ENCODE assay signal across 39 cellular contexts in genomic region chr6:122775975-122776374, GRCh38. TPM values are rescaled to one million over a fixed set of nuclear protein-coding genes. Genes with fewer than 3 reads are reported as not detected.
"Had no signal": no experiment of that assay in that cellular context is flagged by ENCODE, and none has a peak within 500 bp of the region (broad histone marks: within the 10 kb centered on the region; RNA-seq: fewer than 3 reads in every experiment).

No MANE protein-coding gene starts in this region.

- FAIRE-seq: astrocyte, TTC549 had no signal

- H3K4me1 Mint-ChIP-seq: activated B cell treated with CpG ODN at 0.5 μM for 24 hours; activated CD4-positive, alpha-beta T cell treated with anti-CD3 and anti-CD28 coated beads for 36 hours; activated naive CD8-positive, alpha-beta T cell treated with anti-CD3 and anti-CD28 coated beads for 36 hours; activated T-helper 17 cell treated with anti-CD3 and anti-CD28 coated beads, Interleukin-2, amount 50 U/mL, for 72 hours had no signal

- H3K27me3 Mint-ChIP-seq: activated CD4-positive, alpha-beta memory T cell treated with anti-CD3 and anti-CD28 coated beads for 36 hours had no signal

- DNase-seq: activated B cell treated with CpG ODN at 0.5 μM for 24 hours; activated CD4-positive, alpha-beta memory T cell treated with anti-CD3 and anti-CD28 coated beads for 36 hours; activated CD4-positive, alpha-beta T cell treated with anti-CD3 and anti-CD28 coated beads for 36 hours; activated CD4-positive, alpha-beta T cell treated with anti-CD3 and anti-CD28 coated beads for 48 hours; activated CD4-positive, alpha-beta T cell treated with anti-CD3 and anti-CD28 coated beads, Interleukin-2, amount 50 U/mL, for 1 hour; activated CD4-positive, alpha-beta T cell treated with anti-CD3 and anti-CD28 coated beads, Interleukin-2, amount 50 U/mL, for 4 hours; activated CD4-positive, CD25-positive, alpha-beta regulatory T cell treated with anti-CD3 and anti-CD28 coated beads, Interleukin-2, amount 50 U/mL, for 72 hours; activated CD8-positive, alpha-beta memory T cell treated with anti-CD3 and anti-CD28 coated beads, Interleukin-2, amount 50 U/mL, for 4 hours; activated CD8-positive, alpha-beta T cell treated with anti-CD3 and anti-CD28 coated beads for 36 hours; activated effector memory CD4-positive, alpha-beta T cell treated with anti-CD3 and anti-CD28 coated beads, Interleukin-2, amount 50 U/mL, for 16 hours; activated gamma-delta T cell treated with Interleukin-2 at 50 U/mL for 16 hours; activated naive CD4-positive, alpha-beta T cell; activated naive CD4-positive, alpha-beta T cell treated with anti-CD3 and anti-CD28 coated beads for 36 hours; activated naive CD4-positive, alpha-beta T cell treated with anti-CD3 and anti-CD28 coated beads, Interleukin-2, amount 50 U/mL, for 16 hours; activated naive CD8-positive, alpha-beta T cell treated with anti-CD3 and anti-CD28 coated beads for 36 hours; activated T-cell treated with anti-CD3 and anti-CD28 coated beads for 4 hours; activated T-cell treated with anti-CD3 and anti-CD28 coated beads, Interleukin-2, amount 50 U/mL, for 1 hour; activated T-cell treated with anti-CD3 and anti-CD28 coated beads, Interleukin-2, amount 50 U/mL, for 4 hours; activated T-cell treated with anti-CD3 and anti-CD28 coated beads, Interleukin-2, amount 50 U/mL, for 72 hours; adrenal gland; amniotic stem cell; aorta; body of pancreas; brain microvascular endothelial cell; central memory CD4-positive, alpha-beta T cell; T-helper 1 cell; T-helper 2 cell; T-helper 9 cell had no signal

- H3K27me3 ChIP-seq: adrenal gland, body of pancreas, breast epithelium had no signal

- ATAC-seq: activated CD4-positive, alpha-beta T cell treated with anti-CD3 and anti-CD28 coated beads for 36 hours; activated CD8-positive, alpha-beta T cell treated with anti-CD3 and anti-CD28 coated beads for 36 hours; activated naive CD4-positive, alpha-beta T cell treated with anti-CD3 and anti-CD28 coated beads, Interleukin-2, amount 50 U/mL, for 72 hours; activated T-cell treated with anti-CD3 and anti-CD28 coated beads, Interleukin-2, amount 50 U/mL, for 4 hours; activated T-cell treated with anti-CD3 and anti-CD28 coated beads, Interleukin-2, amount 50 U/mL, for 72 hours; activated T-helper 17 cell treated with anti-CD3 and anti-CD28 coated beads, Interleukin-2, amount 50 U/mL, for 72 hours; body of pancreas had no signal

- H3K9me3 Mint-ChIP-seq: activated CD4-positive, alpha-beta memory T cell treated with anti-CD3 and anti-CD28 coated beads for 36 hours; activated naive CD4-positive, alpha-beta T cell treated with anti-CD3 and anti-CD28 coated beads for 36 hours; activated T-helper 1 cell treated with anti-CD3 and anti-CD28 coated beads, Interleukin-12 subunit alpha, Interleukin-12 subunit beta, Interleukin-2, Interleukin-4 antibody, amounts not matched to agents 30 ng/mL and 10 ng/mL and 1 ng/mL, durations not matched to agents 14 hours and 24 hours and 36 hours; activated T-helper 17 cell treated with anti-CD3 and anti-CD28 coated beads, Interleukin-2, amount 50 U/mL, for 72 hours; T-helper 1 cell treated with Interleukin-12 subunit alpha and Interleukin-12 subunit beta and Interleukin-4 antibody, amounts not matched to agents 30 μg/mL and 1 μg/mL, for 36 hours; T-helper 2 cell treated with Interferon-gamma antibody and Interleukin-4, amounts not matched to agents 5 μg/mL and 100 μg/mL, for 36 hours had no signal

- H3K9me3 ChIP-seq: adrenal gland, body of pancreas, breast epithelium had no signal

- H3K4me3 Mint-ChIP-seq: activated B cell treated with CpG ODN at 0.5 μM for 24 hours; activated CD4-positive, alpha-beta memory T cell treated with anti-CD3 and anti-CD28 coated beads for 36 hours; activated CD4-positive, alpha-beta T cell treated with anti-CD3 and anti-CD28 coated beads for 36 hours; activated CD8-positive, alpha-beta T cell treated with anti-CD3 and anti-CD28 coated beads for 36 hours; activated naive CD4-positive, alpha-beta T cell treated with anti-CD3 and anti-CD28 coated beads for 36 hours; activated naive CD8-positive, alpha-beta T cell treated with anti-CD3 and anti-CD28 coated beads for 36 hours; activated T-cell treated with anti-CD3 and anti-CD28 coated beads, Interleukin-2, amount 50 U/mL, for 4 hours; activated T-cell treated with anti-CD3 and anti-CD28 coated beads, Interleukin-2, amount 50 U/mL, for 72 hours; activated T-helper 1 cell treated with anti-CD3 and anti-CD28 coated beads, Interleukin-12 subunit alpha, Interleukin-12 subunit beta, Interleukin-2, Interleukin-4 antibody, amounts not matched to agents 30 ng/mL and 10 ng/mL and 1 ng/mL, durations not matched to agents 14 hours and 24 hours and 36 hours; activated T-helper 17 cell treated with anti-CD3 and anti-CD28 coated beads, Interleukin-2, amount 50 U/mL, for 72 hours; T-helper 1 cell treated with Interleukin-12 subunit alpha and Interleukin-12 subunit beta and Interleukin-4 antibody, amounts not matched to agents 30 μg/mL and 1 μg/mL, for 36 hours; T-helper 2 cell treated with Interferon-gamma antibody and Interleukin-4, amounts not matched to agents 5 μg/mL and 100 μg/mL, for 36 hours had no signal

- H3K27ac Mint-ChIP-seq: activated B cell treated with CpG ODN at 0.5 μM for 24 hours; activated CD4-positive, alpha-beta memory T cell treated with anti-CD3 and anti-CD28 coated beads for 36 hours; activated CD4-positive, alpha-beta T cell treated with anti-CD3 and anti-CD28 coated beads for 36 hours; activated CD8-positive, alpha-beta T cell treated with anti-CD3 and anti-CD28 coated beads for 36 hours; activated naive CD4-positive, alpha-beta T cell treated with anti-CD3 and anti-CD28 coated beads for 36 hours; activated naive CD4-positive, alpha-beta T cell treated with anti-CD3 and anti-CD28 coated beads, Interleukin-2, amount 50 U/mL, for 72 hours; activated naive CD8-positive, alpha-beta T cell treated with anti-CD3 and anti-CD28 coated beads for 36 hours; activated T-cell treated with anti-CD3 and anti-CD28 coated beads, Interleukin-2, amount 50 U/mL, for 72 hours; activated T-helper 1 cell treated with anti-CD3 and anti-CD28 coated beads, Interleukin-12 subunit alpha, Interleukin-12 subunit beta, Interleukin-2, Interleukin-4 antibody, amounts not matched to agents 30 ng/mL and 10 ng/mL and 1 ng/mL, durations not matched to agents 14 hours and 24 hours and 36 hours; activated T-helper 17 cell treated with anti-CD3 and anti-CD28 coated beads, Interleukin-2, amount 50 U/mL, for 72 hours; T-helper 1 cell treated with Interleukin-12 subunit alpha and Interleukin-12 subunit beta and Interleukin-4 antibody, amounts not matched to agents 30 μg/mL and 1 μg/mL, for 36 hours; T-helper 2 cell treated with Interferon-gamma antibody and Interleukin-4, amounts not matched to agents 5 μg/mL and 100 μg/mL, for 36 hours had no signal

- H3K27ac ChIP-seq: adrenal gland, body of pancreas, brain microvascular endothelial cell, breast epithelium, VCaP had no signal

- H3K4me1 ChIP-seq: adrenal gland, breast epithelium had no signal

- H3K36me3 Mint-ChIP-seq: activated CD4-positive, alpha-beta memory T cell treated with anti-CD3 and anti-CD28 coated beads for 36 hours; activated naive CD8-positive, alpha-beta T cell treated with anti-CD3 and anti-CD28 coated beads for 36 hours had no signal

- H3K4me3 ChIP-seq: adrenal gland, body of pancreas, breast epithelium had no signal

- H3K36me3 ChIP-seq: adrenal gland, brain microvascular endothelial cell, breast epithelium had no signal

RNA-seq across cellular contexts. Expression of gene FABP7, which starts 3.5 kb away (rescaled TPM):
- total RNA-seq: activated B cell treated with CpG ODN at 0.5 μM for 24 hours; activated CD4-positive, alpha-beta memory T cell treated with anti-CD3 and anti-CD28 coated beads for 36 hours; activated CD4-positive, alpha-beta T cell treated with anti-CD3 and anti-CD28 coated beads for 36 hours; activated CD8-positive, alpha-beta memory T cell treated with anti-CD3 and anti-CD28 coated beads for 36 hours; activated CD8-positive, alpha-beta T cell treated with anti-CD3 and anti-CD28 coated beads for 36 hours; activated naive CD4-positive, alpha-beta T cell treated with anti-CD3 and anti-CD28 coated beads for 36 hours; activated naive CD4-positive, alpha-beta T cell treated with anti-CD3 and anti-CD28 coated beads, Interleukin-2, amount 50 U/mL, for 72 hours; activated naive CD8-positive, alpha-beta T cell treated with anti-CD3 and anti-CD28 coated beads for 36 hours; activated T-cell treated with anti-CD3 and anti-CD28 coated beads, Interleukin-2, amount 50 U/mL, for 4 hours; activated T-cell treated with anti-CD3 and anti-CD28 coated beads, Interleukin-2, amount 50 U/mL, for 72 hours; activated T-helper 1 cell treated with anti-CD3 and anti-CD28 coated beads, Interleukin-12 subunit alpha, Interleukin-12 subunit beta, Interleukin-2, Interleukin-4 antibody, amounts not matched to agents 30 ng/mL and 10 ng/mL and 1 ng/mL, durations not matched to agents 14 hours and 24 hours and 36 hours; activated T-helper 17 cell treated with anti-CD3 and anti-CD28 coated beads, Interleukin-2, amount 50 U/mL, for 72 hours; adrenal gland; aorta; body of pancreas; cardiac septum had no signal
- polyA plus RNA-seq: adrenal gland, aorta had no signal

RNA-seq across cellular contexts. Expression of gene SMPDL3A, which starts 13.1 kb away (rescaled TPM):
- total RNA-seq: activated CD4-positive, alpha-beta T cell treated with anti-CD3 and anti-CD28 coated beads for 36 hours had no signal
